In genomic region chr3:40452562-40452875, GRCh38 we compare ENCODE assay signal across 8 cellular contexts. TPM values are rescaled to one million over a fixed set of nuclear protein-coding genes. Genes with fewer than 3 reads are reported as not detected.
DNase-seq lines count a peak whose midpoint lies in the region; ATAC-seq and TF ChIP-seq lines count a peak whose summit lies in the region.

No MANE protein-coding gene starts in this region.

- H3K27me3 Mint-ChIP-seq in progenitor cell of endocrine pancreas = no peaks in the 10 kb centered on the region

- peak overlapping the region; percentile 83 for H3K4me2 ChIP-seq in fibroblast of lung (ENCODE audit: extremely low read depth, insufficient read depth, low read length)

- peak overlapping the region; percentile 87 for H3K4me3 Mint-ChIP-seq in progenitor cell of endocrine pancreas (ENCODE audit: low read depth)

- H3K4me1 ChIP-seq in ES-I3 (ENCODE audit: insufficient read depth, low read length) (no peaks in the 10 kb centered on the region), SJCRH30 (peaks cover 5% of the 10 kb centered on the region; the same call in 1 of the 2 replicates), fibroblast of lung (ENCODE audit: control insufficient read depth, extremely low read depth, insufficient read depth, low read length) (no peaks in the 10 kb centered on the region)

- H3K36me3 ChIP-seq in ES-I3 (ENCODE audit: insufficient read depth, low read length) (no peaks in the 10 kb centered on the region), SJCRH30 (no peaks in the 10 kb centered on the region), fibroblast of lung (ENCODE audit: control insufficient read depth, insufficient read depth, low read length) (no peaks in the 10 kb centered on the region)

- H3K4me3 ChIP-seq in SJCRH30 (peak overlapping the region; percentile 72), fibroblast of lung (replicated peaks in 1 of 4; ENCODE audit: control extremely low read depth in 1 of 4, insufficient read depth in 1 of 4, low read depth in 3 of 4, low read length in 4 of 4) (peak overlapping the region; percentile 60 to 79 (median 72))

- H3K9ac ChIP-seq in ES-I3 (ENCODE audit: low read depth, low read length) (peak overlapping the region; percentile 86), fibroblast of lung (ENCODE audit: insufficient read depth, low read length) (peak overlapping the region; percentile 71)

- no peaks in the 10 kb centered on the region for H3K36me3 Mint-ChIP-seq in progenitor cell of endocrine pancreas (ENCODE audit: insufficient read depth)

- H3K27ac ChIP-seq in SJCRH30 = peak overlapping the region; percentile 68
- H3K27ac ChIP-seq in fibroblast of lung (ENCODE audit: insufficient read depth, low read length) = peak overlapping the region; percentile 89

- peaks cover 4% of the 10 kb centered on the region for H3K79me2 ChIP-seq in fibroblast of lung (ENCODE audit: control insufficient read depth, insufficient read depth, low read length)

- no peaks in the 10 kb centered on the region for H3K9me3 Mint-ChIP-seq in progenitor cell of endocrine pancreas (ENCODE audit: low read depth)

- H3K9me3 ChIP-seq in ES-I3 (ENCODE audit: control insufficient read depth, insufficient read depth, low read length) (no peaks in the 10 kb centered on the region), SJCRH30 (replicated peaks) (no peaks in the 10 kb centered on the region), fibroblast of lung (ENCODE audit: control insufficient read depth, insufficient read depth, low read depth, low read length) (no peaks in the 10 kb centered on the region)

- TF ChIP-seq CTCF in fibroblast of lung (conservative IDR thresholded peaks at IDR 0.05 in 1 of 2, IDR thresholded peaks at IDR 0.05 in 1 of 2; ENCODE audit: low read depth in 1 of 2, low read length in 2 of 2) (no peak), progenitor cell of endocrine pancreas (IDR thresholded peaks at IDR 0.05; ENCODE audit: unreplicated experiment) (no peak)

- H3K27me3 ChIP-seq in SJCRH30 = no peaks in the 10 kb centered on the region
- H3K27me3 ChIP-seq in fibroblast of lung (ENCODE audit: control insufficient read depth, insufficient read depth, low read length) = no peaks in the 10 kb centered on the region

- H3K4me1 Mint-ChIP-seq in progenitor cell of endocrine pancreas (ENCODE audit: low read depth) = peaks cover 15% of the 10 kb centered on the region

- ATAC-seq in GM18868 (IDR thresholded peaks at IDR 0.05; ENCODE audit: unreplicated experiment) = no peak
- no peak for ATAC-seq in HG02884 (IDR thresholded peaks at IDR 0.05; ENCODE audit: unreplicated experiment)

- DNase-seq in SJCRH30 = no peak
- DNase-seq in fibroblast of lung (ENCODE audit: low read depth in 2 of 2) = no peak
- no peak for DNase-seq in progenitor cell of endocrine pancreas (ENCODE audit: low spot score, unreplicated experiment)
- DNase-seq in NCI-H82 (lab: John Stamatoyannopoulos, UW) = no peak
- no peak for DNase-seq in NK-92 (lab: John Stamatoyannopoulos, UW; ENCODE audit: unreplicated experiment)

- H4K20me1 ChIP-seq in fibroblast of lung (ENCODE audit: control insufficient read depth, extremely low read depth, insufficient read depth, low read length) = no peaks in the 10 kb centered on the region

- peak overlapping the region; percentile 94 for H2AFZ ChIP-seq in fibroblast of lung (ENCODE audit: low read length)

- peak overlapping the region; percentile 98 for H3K27ac Mint-ChIP-seq in progenitor cell of endocrine pancreas

RNA-seq across cellular contexts. Expression of gene RPL14, which starts 4.6 kb away (rescaled TPM):
- 838 and 968 TPM in 2 replicates for total RNA-seq in SJCRH30 (2014; rRNA removed; shearing (Covaris generic))
- total RNA-seq in fibroblast of lung (314 and 493 TPM in 2 replicates), progenitor cell of endocrine pancreas (1,767 and 1,811 TPM in 2 replicates)
- polyA plus RNA-seq in fibroblast of lung = 658 and 704 TPM in 2 replicates
- polyA plus RNA-seq in fibroblast of lung (2012) = 1,264 and 1,271 TPM in 2 replicates
- 239 and 294 TPM in 2 replicates for polyA minus RNA-seq in fibroblast of lung (ENCODE audit: low replicate concordance)

RNA-seq across cellular contexts. Expression of gene ZNF619, which starts 24.4 kb away (rescaled TPM):
- 2.1 and 3.4 TPM in 2 replicates for total RNA-seq in SJCRH30 (2014; rRNA removed; shearing (Covaris generic))
- total RNA-seq in fibroblast of lung = 8.7 and 9.6 TPM in 2 replicates
- polyA plus RNA-seq in fibroblast of lung = 3.2 and 4.2 TPM in 2 replicates
- polyA plus RNA-seq in fibroblast of lung (2012) = 1.7 and 2.5 TPM in 2 replicates
- 1.9 and 3.8 TPM in 2 replicates for polyA minus RNA-seq in fibroblast of lung (ENCODE audit: low replicate concordance)
- total RNA-seq in progenitor cell of endocrine pancreas = 7.3 and 7.8 TPM in 2 replicates

RNA-seq across cellular contexts. Expression of gene ZNF620, which starts 53.3 kb away (rescaled TPM):
- total RNA-seq in SJCRH30 (2014; rRNA removed; shearing (Covaris generic)) = 4.6 and 6.1 TPM in 2 replicates
- total RNA-seq in fibroblast of lung (1.3 and 1.5 TPM in 2 replicates), progenitor cell of endocrine pancreas (23.0 and 26.2 TPM in 2 replicates)
- 0.44 and 0.51 TPM in 2 replicates for polyA plus RNA-seq in fibroblast of lung
- 0.37 and 0.84 TPM in 2 replicates for polyA plus RNA-seq in fibroblast of lung (2012)
- polyA minus RNA-seq in fibroblast of lung (ENCODE audit: low replicate concordance) = not detected in 2 replicates
